Comparison of ENCODE assay signal across 23 cellular contexts in the genomic region with DNA sequence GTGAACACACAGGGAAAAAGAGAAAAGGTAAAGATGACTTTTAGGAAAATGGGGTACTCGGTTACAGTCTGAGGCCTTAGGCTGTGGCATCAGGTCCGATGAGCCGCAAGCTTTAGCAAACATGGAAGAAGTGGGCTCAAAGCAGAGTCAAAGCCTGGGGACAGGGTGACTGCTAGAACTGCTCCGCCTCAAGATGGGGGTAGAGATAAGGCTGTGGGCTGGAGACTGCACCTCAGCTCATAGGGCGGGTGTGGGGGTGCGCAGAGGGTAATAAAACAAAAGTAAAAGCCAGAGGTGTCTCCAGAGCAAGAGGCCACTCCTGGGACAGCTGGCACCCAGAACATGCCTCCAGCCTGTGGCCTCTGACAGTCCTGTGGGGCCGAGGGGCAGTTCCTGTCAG. TPM values are rescaled to one million over a fixed set of nuclear protein-coding genes. Genes with fewer than 3 reads are reported as not detected.
DNase-seq lines count a peak whose midpoint lies in the region; ATAC-seq, FAIRE-seq and TF ChIP-seq lines count a peak whose summit lies in the region.
"Had no signal": no experiment of that assay in that cellular context is flagged by ENCODE, and none has a peak within 500 bp of the region (broad histone marks: within the 10 kb centered on the region; RNA-seq: fewer than 3 reads in every experiment).

No MANE protein-coding gene starts in this region.

- peak; percentile 59 to 70 for TF ChIP-seq RAD21 in H1 (IDR thresholded peaks at IDR 0.05 in 1 of 2, conservative IDR thresholded peaks at IDR 0.05 in 1 of 2; ENCODE audit: low read depth in 2 of 2, low read length in 2 of 2)

- TF ChIP-seq POLR2A in H1 (IDR thresholded peaks at IDR 0.05; ENCODE audit: control extremely low read depth in 1 of 2, low read depth in 2 of 2, low read length in 2 of 2), result no peak

- H4K5ac ChIP-seq in H9 (ENCODE audit: insufficient read length, low read depth, low read length) (no peak overlapping the region), H1 (ENCODE audit: insufficient read length, low read depth, low read length) (no peak overlapping the region)

- CTCF ChIA-PET in activated CD8-positive, alpha-beta memory T cell treated with anti-CD3 and anti-CD28 coated beads, Interleukin-2, amount 10 ng/mL, durations not matched to agents 7 days and 5 days (lab: Charles Lee), result no interaction called here
- CTCF ChIA-PET in H1 (lab: Charles Lee; ENCODE audit: partially characterized antibody), result interaction anchor here (1.0 to 2.2 kb wide), 6 partner anchors 9 to 471 kb away, joined by 3 to 13 read pairs (median 3); no protein-coding TSS in a partner anchor

- H3K14ac ChIP-seq in H9 (ENCODE audit: insufficient read depth, low read length) (no peak overlapping the region), H1 (ENCODE audit: insufficient read length) (no peak overlapping the region)

- no peaks in the 10 kb centered on the region for H3K36me3 Mint-ChIP-seq in activated CD8-positive, alpha-beta memory T cell treated with anti-CD3 and anti-CD28 coated beads, Interleukin-2, amount 10 ng/mL, durations not matched to agents 7 days and 5 days
- H3K36me3 Mint-ChIP-seq in H9 (ENCODE audit: insufficient read depth in 1 of 3, low read depth in 3 of 3) (no peaks in the 10 kb centered on the region), osteocyte (ENCODE audit: unreplicated experiment) (no peaks in the 10 kb centered on the region)
- H3K36me3 Mint-ChIP-seq in activated T-cell treated with anti-CD3 and anti-CD28 coated beads, Interleukin-2, amount 50 U/mL, for 4 hours (ENCODE audit: insufficient read depth), result no peaks in the 10 kb centered on the region
- H3K36me3 Mint-ChIP-seq: IgD-negative memory B cell had no signal

- no peaks in the 10 kb centered on the region for H3K9me3 Mint-ChIP-seq in activated CD8-positive, alpha-beta memory T cell treated with anti-CD3 and anti-CD28 coated beads, Interleukin-2, amount 10 ng/mL, durations not matched to agents 7 days and 5 days (ENCODE audit: low read depth)
- no peaks in the 10 kb centered on the region; a peak in 3 of 5 replicates for H3K9me3 Mint-ChIP-seq in H9
- no peaks in the 10 kb centered on the region for H3K9me3 Mint-ChIP-seq in osteocyte (ENCODE audit: unreplicated experiment)
- no peaks in the 10 kb centered on the region for H3K9me3 Mint-ChIP-seq in activated T-cell treated with anti-CD3 and anti-CD28 coated beads, Interleukin-2, amount 50 U/mL, for 4 hours
- H3K9me3 Mint-ChIP-seq: HFFc6, IgD-negative memory B cell had no signal

- no peak overlapping the region for H3K23ac ChIP-seq in H9 (ENCODE audit: insufficient read length, low read depth, low read length)
- H3K23ac ChIP-seq in H1 (ENCODE audit: insufficient read length), result no peak overlapping the region

- H3K4me3 ChIP-seq in H1 (ENCODE audit: extremely low read depth in 1 of 4, insufficient read depth in 2 of 4, low read depth in 3 of 4, low read length in 4 of 4), result no peak overlapping the region
- H3K4me3 ChIP-seq: HAP-1, SK-N-MC had no signal

- no peak overlapping the region for H3K4me3 Mint-ChIP-seq in activated CD8-positive, alpha-beta memory T cell treated with anti-CD3 and anti-CD28 coated beads, Interleukin-2, amount 10 ng/mL, durations not matched to agents 7 days and 5 days
- H3K4me3 Mint-ChIP-seq in H9 (no peak overlapping the region), osteocyte (ENCODE audit: unreplicated experiment) (no peak overlapping the region)
- no peak overlapping the region for H3K4me3 Mint-ChIP-seq in activated T-cell treated with anti-CD3 and anti-CD28 coated beads, Interleukin-2, amount 50 U/mL, for 4 hours
- H3K4me3 Mint-ChIP-seq: HFFc6, IgD-negative memory B cell had no signal

- H2BK12ac ChIP-seq in H9 (ENCODE audit: insufficient read length, low read depth, low read length), result no peak overlapping the region
- peak overlapping the region; percentile 71; the same call in 1 of the 2 replicates for H2BK12ac ChIP-seq in H1 (ENCODE audit: low read depth, low read length)

- peaks cover 2% of the 10 kb centered on the region for H3K23me2 ChIP-seq in H9 (ENCODE audit: insufficient read length, low read depth, low read length, poor library complexity, severe bottlenecking)
- no peaks in the 10 kb centered on the region for H3K23me2 ChIP-seq in H1 (ENCODE audit: low read depth, low read length)

- H3K9ac ChIP-seq in H9 (ENCODE audit: extremely low read depth, insufficient read length, low read length) (no peak overlapping the region), H1 (replicated peaks in 1 of 4; ENCODE audit: extremely low read depth in 1 of 4, low read depth in 3 of 4, low read length in 3 of 4) (no peak overlapping the region)
- H3K9ac ChIP-seq: KMS-11 had no signal

- H3K4me1 ChIP-seq in H9 (ENCODE audit: insufficient read depth, low read length) (peaks cover 16% of the 10 kb centered on the region; the same call in 1 of the 2 replicates), H1 (replicated peaks in 1 of 4; ENCODE audit: control insufficient read depth in 3 of 4, insufficient read depth in 4 of 4, low read length in 3 of 4) (peaks cover 8 to 24% (median 16%) of the 10 kb centered on the region in 4 experiments; a peak in 6 of 7 replicates)
- H3K4me1 ChIP-seq: HAP-1 had no signal

- H3K79me1 ChIP-seq in H9 (ENCODE audit: insufficient read depth, low read depth, low read length, poor library complexity, severe bottlenecking), result no peaks in the 10 kb centered on the region
- H3K79me1 ChIP-seq in H1 (ENCODE audit: low read depth, low read length), result no peaks in the 10 kb centered on the region

- POLR2A ChIA-PET in H1 (lab: Charles Lee; ENCODE audit: partially characterized antibody), result interaction anchor here (0.6 to 0.7 kb wide), 2 partner anchors 23 to 44 kb away, joined by 3 read pairs; no protein-coding TSS in a partner anchor

- H3K4me1 Mint-ChIP-seq in activated CD8-positive, alpha-beta memory T cell treated with anti-CD3 and anti-CD28 coated beads, Interleukin-2, amount 10 ng/mL, durations not matched to agents 7 days and 5 days, result no peaks in the 10 kb centered on the region
- peaks cover 47 to 52% of the 10 kb centered on the region in 2 experiments for H3K4me1 Mint-ChIP-seq in H9
- H3K4me1 Mint-ChIP-seq in osteocyte (ENCODE audit: unreplicated experiment), result no peaks in the 10 kb centered on the region
- H3K4me1 Mint-ChIP-seq in activated T-cell treated with anti-CD3 and anti-CD28 coated beads, Interleukin-2, amount 50 U/mL, for 4 hours (ENCODE audit: low read depth), result no peaks in the 10 kb centered on the region

- FAIRE-seq in H1 (lab: Jason Lieb, UNC), result no peak
- FAIRE-seq: GM12892, GM19239 had no signal

- H3T11ph ChIP-seq in H9 (ENCODE audit: low read length), result no peak overlapping the region

- no peak overlapping the region for H3K4ac ChIP-seq in H9 (ENCODE audit: low read depth, low read length)
- H3K4ac ChIP-seq in H1 (replicated peaks; ENCODE audit: insufficient read length, low read depth, low read length), result no peak overlapping the region

- H3K27me3 Mint-ChIP-seq in activated CD8-positive, alpha-beta memory T cell treated with anti-CD3 and anti-CD28 coated beads, Interleukin-2, amount 10 ng/mL, durations not matched to agents 7 days and 5 days, result no peaks in the 10 kb centered on the region
- H3K27me3 Mint-ChIP-seq in H9 (ENCODE audit: low read depth) (peaks cover 16% of the 10 kb centered on the region), osteocyte (ENCODE audit: unreplicated experiment) (peaks cover 5% of the 10 kb centered on the region)
- peaks cover 5% of the 10 kb centered on the region for H3K27me3 Mint-ChIP-seq in activated T-cell treated with anti-CD3 and anti-CD28 coated beads, Interleukin-2, amount 50 U/mL, for 4 hours (ENCODE audit: low read depth)

- no peaks in the 10 kb centered on the region; a peak in 1 of 8 replicates for H3K36me3 ChIP-seq in H1 (ENCODE audit: control insufficient read depth in 2 of 4, insufficient read depth in 4 of 4, low read length in 3 of 4)
- H3K36me3 ChIP-seq: HAP-1 had no signal

- H3K27ac ChIP-seq in H9 (ENCODE audit: insufficient read length, low read depth, low read length) (no peak overlapping the region), H1 (ENCODE audit: low read depth, low read length) (no peak overlapping the region)
- H3K27ac ChIP-seq: KMS-11, SK-N-MC had no signal

- no peak overlapping the region for H3K27ac Mint-ChIP-seq in activated CD8-positive, alpha-beta memory T cell treated with anti-CD3 and anti-CD28 coated beads, Interleukin-2, amount 10 ng/mL, durations not matched to agents 7 days and 5 days
- H3K27ac Mint-ChIP-seq in H9, result no peak overlapping the region
- no peak overlapping the region for H3K27ac Mint-ChIP-seq in osteocyte (ENCODE audit: unreplicated experiment)
- H3K27ac Mint-ChIP-seq: HFFc6, IgD-negative memory B cell had no signal

- H3K27me3 ChIP-seq in H9 (ENCODE audit: insufficient read depth, low read length), result no peaks in the 10 kb centered on the region
- peaks cover 0 to 5% (median 0%) of the 10 kb centered on the region in 4 experiments; a peak in 2 of 7 replicates for H3K27me3 ChIP-seq in H1 (replicated peaks in 1 of 4; ENCODE audit: control insufficient read depth in 3 of 4, extremely low read depth in 1 of 4, insufficient read depth in 3 of 4, low read length in 3 of 4)

- no peak for TF ChIP-seq EP300 in H1 (IDR thresholded peaks at IDR 0.05; ENCODE audit: borderline replicate concordance in 1 of 2, low read depth in 2 of 2, low read length in 2 of 2)

- no CpG with 5 or more reads among the region's 7 CpGs for WGBS in H9 (ENCODE audit: extremely low coverage, insufficient read length, low lambda C conversion rate)
- 80% methylated on average over 7 of the region's 7 CpGs; no CpG with 5 or more reads in 1 of the 2 experiments for WGBS in H1 (ENCODE audit: extremely low coverage in 1 of 2, insufficient coverage in 1 of 2, insufficient read length in 1 of 2, insufficient replicate concordance in 2 of 2, low coverage in 1 of 2, low lambda C conversion rate in 2 of 2, missing lambda C conversion rate in 1 of 2), 2 experiments

- H2BK20ac ChIP-seq in H9 (ENCODE audit: low read depth, low read length, poor library complexity, severe bottlenecking), result no peak overlapping the region
- H2BK20ac ChIP-seq in H1 (ENCODE audit: low read length), result 0 out of 2 replicates have a peak overlapping the region, but pooled peaks have one; percentile 25

- H3K18ac ChIP-seq in H9 (ENCODE audit: insufficient read length, low read depth, low read length) (no peak overlapping the region), H1 (ENCODE audit: extremely low read depth, low read length) (no peak overlapping the region)

- H4K8ac ChIP-seq in H9 (replicated peaks; ENCODE audit: insufficient read length, low read depth, low read length) (no peak overlapping the region), H1 (ENCODE audit: extremely low read depth, insufficient read depth, low read length) (no peak overlapping the region; the same call in 1 of the 2 replicates)

- peak; percentile 28 for DNase-seq in activated CD8-positive, alpha-beta memory T cell treated with anti-CD3 and anti-CD28 coated beads, Interleukin-2, amount 10 ng/mL, durations not matched to agents 7 days and 5 days
- no peak for DNase-seq in activated CD8-positive, alpha-beta memory T cell treated with anti-CD3 and anti-CD28 coated beads, Interleukin-2, amount 50 U/mL, for 48 hours
- DNase-seq in H9 (no peak), H1 (ENCODE audit: low read depth in 1 of 2, low spot score in 2 of 2) (no peak), osteocyte (ENCODE audit: extremely low spot score, unreplicated experiment) (peak; percentile 68), NCI-H2227 treated with DMSO at 0.1 percent for 48 hours (lab: John Stamatoyannopoulos, UW) (no peak)
- DNase-seq in activated T-cell treated with anti-CD3 and anti-CD28 coated beads, Interleukin-2, amount 50 U/mL, for 4 hours, result no peak
- DNase-seq: Calu3, DMS79 treated with DMSO at 0.1 percent for 48 hours, HFFc6, MM.1S, NCI-H2029, NCI-H526 treated with DMSO at 0.1 percent for 48 hours, SHP77 treated with DMSO at 0.1 percent for 48 hours had no signal

- H2BK120ac ChIP-seq in H9 (ENCODE audit: low read depth, low read length, poor library complexity, severe bottlenecking) (no peak overlapping the region), H1 (replicated peaks; ENCODE audit: low read depth, low read length) (no peak overlapping the region)

- no peak for ATAC-seq in activated CD8-positive, alpha-beta memory T cell treated with anti-CD3 and anti-CD28 coated beads, Interleukin-2, amount 10 ng/mL, durations not matched to agents 7 days and 5 days
- no peak for ATAC-seq in GM18868 (IDR thresholded peaks at IDR 0.05; ENCODE audit: unreplicated experiment)
- ATAC-seq in activated T-cell treated with anti-CD3 and anti-CD28 coated beads, Interleukin-2, amount 50 U/mL, for 4 hours, result no peak
- ATAC-seq: Panc1 had no signal

- TF ChIP-seq CTCF in H9 (conservative IDR thresholded peaks at IDR 0.05) (peak; percentile 37; the same call in 2 of the 3 replicates), H1 (IDR thresholded peaks at IDR 0.05; ENCODE audit: control extremely low read depth in 1 of 3, insufficient read depth in 1 of 3, low read depth in 1 of 3, low read length in 3 of 3) (peak; percentile 33 to 52 (median 50)), osteocyte (IDR thresholded peaks at IDR 0.05) (no peak)

- H2BK15ac ChIP-seq in H9 (ENCODE audit: low read depth, low read length) (no peak overlapping the region), H1 (ENCODE audit: low read length) (0 out of 2 replicates have a peak overlapping the region, but pooled peaks have one; percentile 34)

- H2BK5ac ChIP-seq in H9 (ENCODE audit: insufficient read length, low read length), result no peak overlapping the region
- no peak overlapping the region for H2BK5ac ChIP-seq in H1 (ENCODE audit: low read depth, low read length)

- no peak overlapping the region for H3K4me2 ChIP-seq in H9 (ENCODE audit: insufficient read depth, insufficient read length, low read length)
- H3K4me2 ChIP-seq in H1 (ENCODE audit: insufficient read depth in 1 of 2, low read depth in 2 of 2, low read length in 2 of 2), result no peak overlapping the region
- H3K4me2 ChIP-seq: KMS-11 had no signal

- H3K79me2 ChIP-seq in H9 (ENCODE audit: insufficient read depth, low read length) (no peaks in the 10 kb centered on the region), H1 (ENCODE audit: control insufficient read depth in 1 of 2, insufficient read depth in 2 of 2, low read length in 2 of 2) (no peaks in the 10 kb centered on the region)

- H2AK5ac ChIP-seq in H9 (ENCODE audit: insufficient read length, low read length) (no peak overlapping the region), H1 (ENCODE audit: low read depth, low read length) (no peak overlapping the region)

- H2AFZ ChIP-seq in H9 (ENCODE audit: low read length), result no peak overlapping the region
- no peak overlapping the region for H2AFZ ChIP-seq in H1 (ENCODE audit: low read length)

- H4K20me1 ChIP-seq in H9 (ENCODE audit: control insufficient read depth, insufficient read depth, insufficient read length), result no peaks in the 10 kb centered on the region
- H4K20me1 ChIP-seq in H1 (replicated peaks in 1 of 2; ENCODE audit: control insufficient read depth in 1 of 2, insufficient read depth in 2 of 2, low read length in 2 of 2), result no peaks in the 10 kb centered on the region

- H3K56ac ChIP-seq in H9 (ENCODE audit: insufficient read length, low read depth, low read length), result no peak overlapping the region
- no peak overlapping the region for H3K56ac ChIP-seq in H1 (replicated peaks; ENCODE audit: insufficient read length, low read depth, low read length)

- H3K9me3 ChIP-seq in H9 (ENCODE audit: control insufficient read depth, low read depth, low read length), result no peaks in the 10 kb centered on the region
- H3K9me3 ChIP-seq in H1 (ENCODE audit: insufficient read depth in 2 of 2, low read depth in 1 of 2, low read length in 1 of 2), result no peaks in the 10 kb centered on the region
- H3K9me3 ChIP-seq: HAP-1 had no signal

- H4K91ac ChIP-seq in H9 (ENCODE audit: insufficient read length, low read depth, low read length) (no peak overlapping the region), H1 (replicated peaks; ENCODE audit: insufficient read length, low read length) (no peak overlapping the region)

RNA-seq across cellular contexts. Expression of a gene that starts 21.3 kb away (rescaled TPM):
- not detected for total RNA-seq in activated CD8-positive, alpha-beta memory T cell treated with anti-CD3 and anti-CD28 coated beads, Interleukin-2, amount 10 ng/mL, durations not matched to agents 7 days and 5 days
- total RNA-seq in H9 (2021), result 4.7 and 5.4 TPM in 2 replicates
- 5.9 and 6.5 TPM in 2 replicates for total RNA-seq in H1 (2021; fragmentation: NEBNext Ultra II Directional; extraction: Animal tissue kit (Norgen Biotek cat#: 25700))
- 7.8 and 9.1 TPM in 2 replicates for polyA plus RNA-seq in H1 (2011; rRNA removed)
- polyA plus RNA-seq in H1 (2011; cell fraction: cytosol; rRNA removed), result 7.3 TPM
- polyA plus RNA-seq in H1 (2011; cell fraction: nucleus; rRNA removed), result 12.8 TPM
- polyA plus RNA-seq in H1 (2012, experiment 1 of 2), result 8.3 to 8.8 TPM (median 8.6 TPM) in 4 replicates
- polyA plus RNA-seq in H1 (2012, experiment 2 of 2), result 8.3 TPM
- polyA plus RNA-seq in H1 (2013, experiment 1 of 2), result 1.5 TPM
- polyA plus RNA-seq in H1 (2013, experiment 2 of 2), result 1.2 TPM
- polyA minus RNA-seq in H1 (2011; rRNA and poly(A)+ RNA removed), result 11.7 and 14.3 TPM in 2 replicates
- polyA minus RNA-seq in H1 (2011; cell fraction: cytosol; rRNA and poly(A)+ RNA removed), result 4.0 TPM
- polyA minus RNA-seq in H1 (2011; cell fraction: nucleus; rRNA and poly(A)+ RNA removed), result 16.0 TPM
- 0.40 and 0.94 TPM in 2 replicates for total RNA-seq in osteocyte
- total RNA-seq in activated T-cell treated with anti-CD3 and anti-CD28 coated beads, Interleukin-2, amount 50 U/mL, for 4 hours, result not detected
- total RNA-seq: Calu3, NCI-H460 had no signal
- polyA plus RNA-seq: IgD-negative memory B cell had no signal

Comparison
In these comparisons a context has a peak if more than half of its experiments do, and no peak if none do; other contexts are left out.
1. DNase-seq: peak in activated CD8-positive, alpha-beta memory T cell treated with anti-CD3 and anti-CD28 coated beads, Interleukin-2, amount 10 ng/mL, durations not matched to agents 7 days and 5 days (single experiment) and osteocyte (single experiment); none in activated CD8-positive, alpha-beta memory T cell treated with anti-CD3 and anti-CD28 coated beads, Interleukin-2, amount 50 U/mL, for 48 hours (single experiment), H9 (single experiment), H1 (0 of 2), NCI-H2227 treated with DMSO at 0.1 percent for 48 hours (single experiment) and activated T-cell treated with anti-CD3 and anti-CD28 coated beads, Interleukin-2, amount 50 U/mL, for 4 hours (single experiment).